8 cellular contexts compared by ENCODE assay signal in genomic region chr17:36601303-36602029, GRCh38. TPM values are rescaled to one million over a fixed set of nuclear protein-coding genes. Genes with fewer than 3 reads are reported as not detected.
DNase-seq lines count a peak whose midpoint lies in the region; ATAC-seq, FAIRE-seq and TF ChIP-seq lines count a peak whose summit lies in the region.

MRM1 (plus strand) TSS chr17:36601583; CDS start chr17:36601811, 228 bp downstream.

- FAIRE-seq in urothelium cell line (lab: Jason Lieb, UNC): no peak

- H3K27me3 ChIP-seq in right atrium auricular region: no peaks in the 10 kb centered on the region

- peak within 1 kb of the TSS; percentile 86 for H3K4me3 ChIP-seq in GM12875 (ENCODE audit: low read depth, low read length)
- H3K4me3 ChIP-seq in right atrium auricular region: peak within 1 kb of the TSS; percentile 60 to 94

- no peak for TF ChIP-seq CTCF in GM12875 (IDR thresholded peaks at IDR 0.05; ENCODE audit: borderline replicate concordance, insufficient read depth, low read depth, low read length)
- peak in 1 of 2 donors; percentile 49 for TF ChIP-seq CTCF in right atrium auricular region (IDR thresholded peaks at IDR 0.05)

- H3K27ac ChIP-seq in angular gyrus (ENCODE audit: low read depth, low read length) (peak within 1 kb of the TSS; percentile 45), right atrium auricular region (peak within 1 kb of the TSS; percentile 77 to 79)

- DNase-seq in NCI-H1694 (lab: John Stamatoyannopoulos, UW): peak; percentile 74
- peak; percentile 78 to 88 (median 83) for DNase-seq in T-helper 2 cell
- peak; percentile 91 for DNase-seq in right atrium auricular region (ENCODE audit: low spot score)
- DNase-seq in pulmonary artery endothelial cell (ENCODE audit: low read depth, low spot score): peak; percentile 64
- peak; percentile 98 for DNase-seq in urothelium cell line (ENCODE audit: low spot score)

- no peaks in the 10 kb centered on the region for H3K36me3 ChIP-seq in right atrium auricular region

- H3K4me1 ChIP-seq in right atrium auricular region: peaks cover 0 to 26% of the 10 kb centered on the region in 2 donors

- peak; percentile 86 for ATAC-seq in HG02759 (IDR thresholded peaks at IDR 0.05; ENCODE audit: unreplicated experiment)

- H3K9me3 ChIP-seq in right atrium auricular region: no peaks in the 10 kb centered on the region

RNA-seq across cellular contexts. Expression of gene MRM1, which starts in this region (rescaled TPM):
- total RNA-seq in right atrium auricular region: 1 to 10 TPM; 3.7 to 6.3 TPM
- 3.6 and 7.3 TPM in 2 replicates for total RNA-seq in pulmonary artery endothelial cell

Comparison
In these comparisons a context has a peak if more than half of its experiments do, and no peak if none do; other contexts are left out.
1. Peak in every context shown above with its lines: DNase-seq, ATAC-seq, H3K4me3 ChIP-seq and H3K27ac ChIP-seq.